ENCODE assay signal across 19 cellular contexts in the genomic region with DNA sequence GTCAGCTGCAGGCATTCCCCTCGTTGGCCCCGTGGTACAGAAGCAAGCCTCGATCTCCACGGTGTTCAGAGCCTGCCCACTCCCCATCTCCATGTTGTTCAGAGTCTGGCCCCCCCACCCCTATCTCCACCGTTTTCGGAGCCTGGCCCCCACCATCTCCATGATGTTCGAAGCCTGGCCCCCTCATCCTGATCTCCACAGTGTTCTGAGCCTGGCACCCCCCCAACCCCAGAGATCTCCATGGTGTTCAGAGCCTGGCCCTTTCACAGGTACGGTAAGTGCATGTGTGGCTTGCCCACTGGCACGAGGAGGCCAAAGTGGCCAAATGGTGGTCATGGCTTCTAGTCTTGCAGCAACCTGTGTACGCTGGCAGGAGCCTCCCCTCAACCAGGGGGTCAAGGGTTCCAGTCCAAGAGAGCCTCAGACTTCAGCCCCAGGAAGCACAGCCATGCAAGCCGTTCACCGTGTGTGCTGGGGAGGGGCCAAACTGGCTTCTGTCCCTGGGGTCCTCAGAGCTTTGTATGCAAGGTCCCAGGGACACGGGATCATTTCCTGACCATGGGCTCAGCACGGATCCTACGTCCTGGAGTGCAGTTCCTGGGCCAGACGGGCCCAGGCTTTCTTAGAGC. TPM values are rescaled to one million over a fixed set of nuclear protein-coding genes. Genes with fewer than 3 reads are reported as not detected.
"Had no signal": no experiment of that assay in that cellular context is flagged by ENCODE, and none has a peak within 500 bp of the region (broad histone marks: within the 10 kb centered on the region; RNA-seq: fewer than 3 reads in every experiment).

No MANE protein-coding gene starts in this region.

- H3K4me3 ChIP-seq: heart right ventricle, lower lobe of right lung, neural progenitor cell, ovary, tibial nerve had no signal

- H3K27ac ChIP-seq: heart right ventricle, lower lobe of right lung, neural progenitor cell, ovary, tibial nerve had no signal

- H3K4me1 ChIP-seq: lower lobe of right lung, neural progenitor cell had no signal

- DNase-seq: activated CD4-positive, alpha-beta T cell treated with anti-CD3 and anti-CD28 coated beads for 1 hour; activated gamma-delta T cell; activated naive CD4-positive, alpha-beta T cell treated with anti-CD3 and anti-CD28 coated beads, Interleukin-2, amount 50 U/mL, for 16 hours; activated naive CD8-positive, alpha-beta T cell treated with anti-CD3 and anti-CD28 coated beads, Interleukin-2, amount 50 U/mL, for 24 hours; activated T-cell treated with anti-CD3 and anti-CD28 coated beads, Interleukin-2, amount 50 U/mL, for 72 hours; cerebellar nuclear complex; foreskin fibroblast; heart right ventricle; left colon; lower lobe of right lung; mesendoderm; naive thymus-derived CD8-positive, alpha-beta T cell; SK-N-SH; stimulated activated CD4-positive, alpha-beta T cell treated with anti-CD3 and anti-CD28 coated beads, Interleukin-4, amount 100 ng/mL, for 24 hours; stimulated activated naive CD8-positive, alpha-beta T cell treated with anti-CD3 and anti-CD28 coated beads, Interleukin-15, amount 100 ng/mL, for 72 hours had no signal

- H3K4me2 ChIP-seq: neural progenitor cell, SK-N-SH had no signal

- H3K9ac ChIP-seq: neural progenitor cell, SK-N-SH had no signal

- ATAC-seq: activated naive CD8-positive, alpha-beta T cell treated with anti-CD3 and anti-CD28 coated beads, Interleukin-2, amount 50 U/mL, for 24 hours; activated T-cell treated with anti-CD3 and anti-CD28 coated beads, Interleukin-2, amount 50 U/mL, for 72 hours; heart right ventricle; left colon; naive thymus-derived CD8-positive, alpha-beta T cell; stimulated activated naive CD8-positive, alpha-beta T cell treated with anti-CD3 and anti-CD28 coated beads, Interleukin-15, amount 100 ng/mL, for 72 hours had no signal

- H2AFZ ChIP-seq: neural progenitor cell had no signal

- H3K36me3 ChIP-seq: heart right ventricle, lower lobe of right lung, neural progenitor cell, ovary, tibial nerve had no signal

- H3K9me3 ChIP-seq: heart right ventricle, lower lobe of right lung, ovary, SK-N-SH, tibial nerve had no signal

- H3K27me3 ChIP-seq: neural progenitor cell, ovary, tibial nerve had no signal

RNA-seq across cellular contexts. Expression of gene PCBP3, which starts 13.3 kb away (rescaled TPM):
- total RNA-seq: epithelial cell of proximal tubule had no signal
